In genomic region chr1:83849191-83850061, GRCh38 we compare ENCODE assay signal across 13 cellular contexts.
DNase-seq lines count a peak whose midpoint lies in the region; ATAC-seq, FAIRE-seq and TF ChIP-seq lines count a peak whose summit lies in the region.
"Had no signal": no experiment of that assay in that cellular context is flagged by ENCODE, and none has a peak within 500 bp of the region (broad histone marks: within the 10 kb centered on the region; RNA-seq: fewer than 3 reads in every experiment).

No MANE protein-coding gene starts in this region.

- TF ChIP-seq POLR2A in HepG2 (IDR thresholded peaks at IDR 0.05; ENCODE audit: insufficient read depth in 1 of 2, low read depth in 2 of 2, low read length in 2 of 2) (no peak), upper lobe of left lung (IDR thresholded peaks at IDR 0.05) (no peak)

- H3K4me3 ChIP-seq in HepG2 (replicated peaks in 1 of 3; ENCODE audit: insufficient read depth in 1 of 3, low read depth in 2 of 3, low read length in 3 of 3) (no peak overlapping the region), upper lobe of left lung (no peak overlapping the region)
- H3K4me3 ChIP-seq: SJSA1 had no signal

- no peaks in the 10 kb centered on the region for H3K27me3 ChIP-seq in H9 (ENCODE audit: insufficient read depth, low read length)
- H3K27me3 ChIP-seq in HepG2 (ENCODE audit: control insufficient read depth in 1 of 2, insufficient read depth in 2 of 2, low read length in 2 of 2), result no peaks in the 10 kb centered on the region
- H3K27me3 ChIP-seq in upper lobe of left lung, result no peaks in the 10 kb centered on the region

- H3K9ac ChIP-seq in H9 (ENCODE audit: extremely low read depth, insufficient read length, low read length), result no peak overlapping the region
- H3K9ac ChIP-seq in HepG2 (ENCODE audit: insufficient read depth, low read depth, low read length), result no peak overlapping the region

- no peak for TF ChIP-seq RAD21 in HepG2 (CRISPR knock-in tag; IDR thresholded peaks at IDR 0.05)

- H3K14ac ChIP-seq in H9 (ENCODE audit: insufficient read depth, low read length), result no peak overlapping the region

- H3K27ac ChIP-seq in H9 (ENCODE audit: insufficient read length, low read depth, low read length), result no peak overlapping the region
- H3K27ac ChIP-seq in HepG2 (ENCODE audit: extremely low read length, insufficient read depth, low read length), result no peak overlapping the region
- H3K27ac ChIP-seq in upper lobe of left lung, result no peak overlapping the region
- H3K27ac ChIP-seq: SJSA1 had no signal

- H3K4ac ChIP-seq in H9 (ENCODE audit: low read depth, low read length), result no peak overlapping the region

- H3K36me3 ChIP-seq in HepG2 (replicated peaks in 1 of 2; ENCODE audit: control insufficient read depth in 1 of 2, insufficient read depth in 2 of 2, low read length in 2 of 2) (no peaks in the 10 kb centered on the region), upper lobe of left lung (no peaks in the 10 kb centered on the region)
- H3K36me3 ChIP-seq: SJSA1 had no signal

- no peaks in the 10 kb centered on the region for H3K36me3 Mint-ChIP-seq in H9 (ENCODE audit: insufficient read depth in 1 of 3, low read depth in 3 of 3)

- no peak overlapping the region for H2BK5ac ChIP-seq in H9 (ENCODE audit: insufficient read length, low read length)

- no peak for DNase-seq in activated CD4-positive, CD25-positive, alpha-beta regulatory T cell treated with anti-CD3 and anti-CD28 coated beads, Interleukin-2, amount 50 U/mL, for 72 hours
- no peak for DNase-seq in H9
- peak; percentile 14 for DNase-seq in NCI-H524 treated with DMSO at 0.1 percent for 48 hours (lab: John Stamatoyannopoulos, UW)
- DNase-seq in HepG2 (ENCODE audit: low spot score), result no peak
- DNase-seq in upper lobe of left lung, result no peak
- DNase-seq in UCSD-AML1 (lab: John Stamatoyannopoulos, UW; ENCODE audit: unreplicated experiment), result no peak
- no peak for DNase-seq in T1000 (lab: John Stamatoyannopoulos, UW)
- DNase-seq: activated CD4-positive, alpha-beta T cell treated with anti-CD3 and anti-CD28 coated beads, Interleukin-2, amount 50 U/mL, for 4 hours; amygdala; GF-D8; NCI-H1436 had no signal

- H3K4me1 ChIP-seq in H9 (ENCODE audit: insufficient read depth, low read length) (no peaks in the 10 kb centered on the region), HepG2 (ENCODE audit: insufficient read depth, low read length) (no peaks in the 10 kb centered on the region), upper lobe of left lung (no peaks in the 10 kb centered on the region)
- H3K4me1 ChIP-seq: SJSA1 had no signal

- no peak overlapping the region for H2BK12ac ChIP-seq in H9 (ENCODE audit: insufficient read length, low read depth, low read length)

- H3K23ac ChIP-seq in H9 (ENCODE audit: insufficient read length, low read depth, low read length), result no peak overlapping the region

- no peak overlapping the region for H4K8ac ChIP-seq in H9 (replicated peaks; ENCODE audit: insufficient read length, low read depth, low read length)

- no peak overlapping the region for H3K56ac ChIP-seq in H9 (ENCODE audit: insufficient read length, low read depth, low read length)

- WGBS in H9 (ENCODE audit: extremely low coverage, insufficient read length, low lambda C conversion rate), result no CpG with 5 or more reads among the region's 3 CpGs
- WGBS in HepG2 (ENCODE audit: low lambda C conversion rate), result 25% methylated on average over 3 of the region's 3 CpGs
- WGBS in upper lobe of left lung, 2 donors, result 94 to 97% methylated on average over 3 of the region's 3 CpGs

- H3K23me2 ChIP-seq in H9 (ENCODE audit: insufficient read length, low read depth, low read length, poor library complexity, severe bottlenecking), result no peaks in the 10 kb centered on the region

- no TSS peak for BruUV-seq in HepG2 (replicated peaks; lab: Mats Ljungman, UMichigan)

- no peak overlapping the region for H2BK20ac ChIP-seq in H9 (ENCODE audit: low read depth, low read length, poor library complexity, severe bottlenecking)

- H3K79me2 ChIP-seq in H9 (ENCODE audit: insufficient read depth, low read length) (no peaks in the 10 kb centered on the region), HepG2 (ENCODE audit: insufficient read depth, low read length) (no peaks in the 10 kb centered on the region)

- peak; percentile 30 to 42 for ATAC-seq in activated CD4-positive, CD25-positive, alpha-beta regulatory T cell treated with anti-CD3 and anti-CD28 coated beads, Interleukin-2, amount 50 U/mL, for 24 hours
- ATAC-seq in HepG2, result 0 out of 3 replicates have a peak, but pooled peaks have one; percentile 37
- ATAC-seq in upper lobe of left lung (ENCODE audit: low FRiP score in 2 of 2), result no peak

- H3K4me2 ChIP-seq in H9 (ENCODE audit: insufficient read depth, insufficient read length, low read length), result no peak overlapping the region
- H3K4me2 ChIP-seq in HepG2 (ENCODE audit: low read depth, low read length), result no peak overlapping the region

- peak; percentile 21; the same call in 1 of the 3 replicates for TF ChIP-seq CTCF in H9 (conservative IDR thresholded peaks at IDR 0.05)
- no peak for TF ChIP-seq CTCF in HepG2 (CRISPR knock-in tag; IDR thresholded peaks at IDR 0.05)
- no peak for TF ChIP-seq CTCF in upper lobe of left lung (IDR thresholded peaks at IDR 0.05)

- in situ Hi-C loops in HepG2 (cut with HindIII; ENCODE audit: extremely low pct_ligation_motif_present, low pct_unique_long_range_greater_than_20kb), result no loop called here

- H2AK5ac ChIP-seq in H9 (ENCODE audit: insufficient read length, low read length), result no peak overlapping the region

- no peaks in the 10 kb centered on the region; a peak in 1 of 4 replicates for H3K4me1 Mint-ChIP-seq in H9

- TF ChIP-seq EP300 in HepG2 (IDR thresholded peaks at IDR 0.05; ENCODE audit: low read depth in 2 of 2, low read length in 2 of 2) (no peak), HepG2 (CRISPR knock-in tag; IDR thresholded peaks at IDR 0.05; ENCODE audit: borderline replicate concordance) (no peak), upper lobe of left lung (IDR thresholded peaks at IDR 0.05) (no peak)

- no peaks in the 10 kb centered on the region for H3K9me3 ChIP-seq in H9 (ENCODE audit: control insufficient read depth, low read depth, low read length)
- H3K9me3 ChIP-seq in HepG2 (ENCODE audit: low read length), result peaks cover 18% of the 10 kb centered on the region
- no peaks in the 10 kb centered on the region for H3K9me3 ChIP-seq in upper lobe of left lung
- H3K9me3 ChIP-seq: SJSA1 had no signal

- intact Hi-C loops in HepG2 (cut with micrococcal nuclease; ENCODE audit: unreplicated experiment), result no loop called here

- CTCF ChIA-PET in HepG2 (lab: Yijun Ruan, JAX; ENCODE audit: low intra/inter-chr PET ratio, low total read pairs), result no interaction called here

- no peak overlapping the region for H4K91ac ChIP-seq in H9 (ENCODE audit: insufficient read length, low read depth, low read length)

- no peak overlapping the region for H3K27ac Mint-ChIP-seq in H9

- no peak overlapping the region for H2BK120ac ChIP-seq in H9 (ENCODE audit: low read depth, low read length, poor library complexity, severe bottlenecking)

- POLR2A ChIA-PET in HepG2 (lab: Yijun Ruan, JAX), result no interaction called here

- H4K5ac ChIP-seq in H9 (ENCODE audit: insufficient read length, low read depth, low read length), result no peak overlapping the region

- H2AFZ ChIP-seq in H9 (ENCODE audit: low read length) (no peak overlapping the region), HepG2 (ENCODE audit: low read length) (no peak overlapping the region)

- H3K27me3 Mint-ChIP-seq in H9 (ENCODE audit: low read depth), result no peaks in the 10 kb centered on the region; the same call in 1 of the 2 replicates

- H3K4me3 Mint-ChIP-seq in H9, result no peak overlapping the region

- FAIRE-seq in HepG2 (lab: Jason Lieb, UNC), result no peak

- H3K9me3 Mint-ChIP-seq in H9, result no peaks in the 10 kb centered on the region

- H3K18ac ChIP-seq in H9 (ENCODE audit: insufficient read length, low read depth, low read length), result no peak overlapping the region

- H3K79me1 ChIP-seq in H9 (ENCODE audit: insufficient read depth, low read depth, low read length, poor library complexity, severe bottlenecking), result no peaks in the 10 kb centered on the region

- no peak overlapping the region for H3T11ph ChIP-seq in H9 (ENCODE audit: low read length)

- H4K20me1 ChIP-seq in H9 (ENCODE audit: control insufficient read depth, insufficient read depth, insufficient read length) (no peaks in the 10 kb centered on the region), HepG2 (ENCODE audit: insufficient read depth, low read length) (no peaks in the 10 kb centered on the region)

- no peak overlapping the region for H2BK15ac ChIP-seq in H9 (ENCODE audit: low read depth, low read length)

TF ChIP-seq in HepG2, 621 proteins besides CTCF, POLR2A, EP300 and RAD21:
- TF ChIP-seq ZNF547 (CRISPR knock-in tag; IDR thresholded peaks at IDR 0.05) (no peak), FOXK1 (CRISPR knock-in tag; IDR thresholded peaks at IDR 0.05; ENCODE audit: borderline replicate concordance, low read depth) (no peak), KAT2B (IDR thresholded peaks at IDR 0.05; ENCODE audit: borderline replicate concordance, low read depth, low read length) (no peak), ZNF644 (CRISPR knock-in tag; IDR thresholded peaks at IDR 0.05; ENCODE audit: low read depth) (no peak), CREM (IDR thresholded peaks at IDR 0.05) (no peak), CREM (CRISPR knock-in tag; IDR thresholded peaks at IDR 0.05) (no peak), DMAP1 (CRISPR knock-in tag; IDR thresholded peaks at IDR 0.05) (no peak), MXD3 (CRISPR knock-in tag; IDR thresholded peaks at IDR 0.05) (no peak), SMC3 (IDR thresholded peaks at IDR 0.05; ENCODE audit: low read length) (0 out of 2 replicates have a peak, but pooled peaks have one; percentile 5)

Comparison
In these comparisons a context has a peak if more than half of its experiments do, and no peak if none do; other contexts are left out.
1. ATAC-seq: peak in activated CD4-positive, CD25-positive, alpha-beta regulatory T cell treated with anti-CD3 and anti-CD28 coated beads, Interleukin-2, amount 50 U/mL, for 24 hours (2 of 2) and HepG2 (single experiment); none in upper lobe of left lung (0 of 2).